In the genomic region with DNA sequence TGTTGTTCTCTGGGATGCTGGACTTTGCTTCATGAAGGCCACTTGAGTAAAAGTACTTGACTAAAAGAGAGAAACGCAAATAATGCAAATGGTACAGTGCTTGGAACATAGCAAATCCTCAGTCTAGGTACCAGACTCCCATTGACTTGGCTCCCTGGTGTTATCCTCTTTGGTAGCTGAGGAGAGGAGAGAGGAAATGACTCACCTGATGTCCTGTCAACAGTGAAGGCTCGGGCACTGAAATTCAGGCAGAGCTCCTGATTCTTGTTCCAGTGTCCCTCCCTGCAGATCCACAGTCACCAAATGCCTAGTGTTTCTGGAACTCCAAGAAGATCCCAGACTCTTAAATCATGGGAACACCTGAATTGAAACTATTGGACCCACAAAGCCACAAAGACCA, we compare ENCODE assay signal across 1 cellular context.
TF ChIP-seq lines count a peak whose summit lies in the region.

No MANE protein-coding gene starts in this region.

TF ChIP-seq in endothelial cell of umbilical vein, 7 proteins besides CTCF, POLR2A, EP300 and RAD21 (continued from another document):
- no peak for TF ChIP-seq JUN (IDR thresholded peaks at IDR 0.05; ENCODE audit: borderline replicate concordance, insufficient read depth, insufficient read length, low read depth)
- TF ChIP-seq POLR2AphosphoS5 (IDR thresholded peaks at IDR 0.05; ENCODE audit: insufficient read depth, low read depth, low read length) = no peak
- TF ChIP-seq, protein P1, sequence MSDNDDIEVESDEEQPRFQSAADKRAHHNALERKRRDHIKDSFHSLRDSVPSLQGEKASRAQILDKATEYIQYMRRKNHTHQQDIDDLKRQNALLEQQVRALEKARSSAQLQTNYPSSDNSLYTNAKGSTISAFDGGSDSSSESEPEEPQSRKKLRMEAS (IDR thresholded peaks at IDR 0.05; ENCODE audit: insufficient read depth, insufficient read length) = no peak
TF ChIP-seq in endothelial cell of umbilical vein: peak in this region for 1.
